Comparison of ENCODE assay signal across 1 cellular context in genomic region chr7:100808354-100808875, GRCh38.
TF ChIP-seq lines count a peak whose summit lies in the region.

No MANE protein-coding gene starts in this region.

TF ChIP-seq in IMR-90, 13 proteins besides CTCF, POLR2A, EP300 and RAD21:
- TF ChIP-seq SMC3 (IDR thresholded peaks at IDR 0.05; ENCODE audit: low read depth, low read length): no peak
